ENCODE assay signal across 15 cellular contexts in the genomic region with DNA sequence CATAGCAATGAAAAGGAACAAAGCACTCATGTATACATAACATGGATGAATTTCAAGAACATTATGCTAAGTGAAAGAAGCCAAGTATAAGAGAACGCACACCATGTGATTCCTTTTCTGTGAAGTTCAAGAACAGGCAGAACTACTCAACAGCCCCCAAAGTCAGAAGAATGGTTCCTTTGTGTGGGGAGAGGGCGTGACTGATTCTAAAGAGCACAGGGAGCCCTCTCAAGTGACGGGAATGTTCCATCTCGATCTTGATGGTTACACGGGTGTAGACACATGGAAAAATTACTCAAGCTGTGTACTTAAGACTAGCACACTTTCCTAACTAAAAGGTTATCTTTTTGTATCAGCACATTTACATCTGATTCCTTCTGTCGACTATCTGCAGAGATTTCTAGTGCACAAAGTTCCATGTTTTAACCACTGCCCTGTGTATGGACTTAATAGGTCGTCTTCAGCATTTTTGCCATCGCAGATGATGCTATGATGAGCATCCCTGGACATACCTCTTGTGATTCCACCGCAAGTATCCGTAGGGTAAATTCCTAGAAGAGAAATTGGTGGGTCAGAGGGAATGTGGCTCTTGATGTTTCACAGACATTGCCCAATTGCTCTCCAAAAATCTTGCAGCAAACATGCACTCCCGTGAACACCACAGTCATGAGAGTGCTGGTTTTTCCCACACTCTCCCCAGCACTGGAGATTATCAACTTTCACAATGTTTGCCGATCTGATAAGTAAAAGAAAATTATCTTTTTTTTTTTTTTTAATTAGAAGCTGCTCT.
DNase-seq lines count a peak whose midpoint lies in the region; ATAC-seq and TF ChIP-seq lines count a peak whose summit lies in the region.
"Had no signal": no experiment of that assay in that cellular context is flagged by ENCODE, and none has a peak within 500 bp of the region (broad histone marks: within the 10 kb centered on the region; RNA-seq: fewer than 3 reads in every experiment).

No MANE protein-coding gene starts in this region.

- intact Hi-C loops in Right ventricle myocardium inferior (cut with DNase I) = no loop called here
- intact Hi-C loops in right cardiac atrium (cut with DNase I) = no loop called here

- no peaks in the 10 kb centered on the region for H3K4me1 ChIP-seq in right cardiac atrium (ENCODE audit: control insufficient read depth, insufficient read depth, low read length)

- peaks cover 3 to 11% of the 10 kb centered on the region in 2 donors for H3K9me3 Mint-ChIP-seq in effector memory CD8-positive, alpha-beta T cell

- ATAC-seq in Right ventricle myocardium inferior (no peak), right cardiac atrium (no peak), HG02759 (IDR thresholded peaks at IDR 0.05; ENCODE audit: unreplicated experiment) (no peak), GM18909 (IDR thresholded peaks at IDR 0.05; ENCODE audit: poor library complexity, unreplicated experiment) (no peak), HG02970 (IDR thresholded peaks at IDR 0.05; ENCODE audit: low FRiP score, unreplicated experiment) (no peak)
- ATAC-seq in effector memory CD8-positive, alpha-beta T cell (replicated peaks) = no peak
- ATAC-seq: GM23338 had no signal

- H3K27me3 Mint-ChIP-seq in effector memory CD8-positive, alpha-beta T cell = peaks cover 0 to 31% of the 10 kb centered on the region in 2 donors

- H3K9me3 ChIP-seq in right cardiac atrium (ENCODE audit: control insufficient read depth, low read length) = peaks cover 6% of the 10 kb centered on the region

- 78% methylated on average over 12 of the region's 12 CpGs for WGBS in right cardiac atrium

- H3K36me3 Mint-ChIP-seq in effector memory CD8-positive, alpha-beta T cell (ENCODE audit: insufficient read depth) = peaks cover 2% of the 10 kb centered on the region

- H3K27ac ChIP-seq in right cardiac atrium (ENCODE audit: low read length) = no peak overlapping the region

- TF ChIP-seq CTCF in fibroblast of mammary gland (conservative IDR thresholded peaks at IDR 0.05; ENCODE audit: control insufficient read depth, insufficient read depth, low read depth, low read length) = no peak

- DNase-seq in Right ventricle myocardium inferior (ENCODE audit: missing footprints) (peak; percentile 4), right cardiac atrium (no peak), RPMI7951 (ENCODE audit: low read depth) (peak; percentile 100), fibroblast of mammary gland (ENCODE audit: low read depth) (peak; percentile 12)
- DNase-seq in effector memory CD8-positive, alpha-beta T cell = no peak
- DNase-seq: 8988T, C1 segment of cervical spinal cord, COR-L47, DMS153, NCI-H345, SHP77 treated with DMSO at 0.1 percent for 48 hours had no signal

- H3K27ac Mint-ChIP-seq in effector memory CD8-positive, alpha-beta T cell = no peak overlapping the region
- H3K27ac Mint-ChIP-seq: GM23338 had no signal

- no peak overlapping the region for H3K4me3 Mint-ChIP-seq in effector memory CD8-positive, alpha-beta T cell
- H3K4me3 Mint-ChIP-seq: GM23338 had no signal

- no peaks in the 10 kb centered on the region for H3K27me3 ChIP-seq in right cardiac atrium (ENCODE audit: control insufficient read depth, insufficient read depth)

- H3K4me1 Mint-ChIP-seq in effector memory CD8-positive, alpha-beta T cell (ENCODE audit: low read depth in 2 of 2) = no peaks in the 10 kb centered on the region

- no peak overlapping the region for H3K4me3 ChIP-seq in right cardiac atrium (ENCODE audit: low read length)
- H3K4me3 ChIP-seq in fibroblast of mammary gland (ENCODE audit: control insufficient read depth, low read depth, low read length) = no peak overlapping the region
- H3K4me3 ChIP-seq: GM23338 had no signal

Comparison
In these comparisons a context has a peak if more than half of its experiments do, and no peak if none do; other contexts are left out.
1. DNase-seq: peak in Right ventricle myocardium inferior (single experiment), RPMI7951 (single experiment) and fibroblast of mammary gland (single experiment); none in right cardiac atrium (0 of 3) and effector memory CD8-positive, alpha-beta T cell (0 of 3).